1 cellular context compared by ENCODE assay signal in genomic region chr1:53385276-53385932, GRCh38.
TF ChIP-seq lines count a peak whose summit lies in the region.

No MANE protein-coding gene starts in this region.

TF ChIP-seq in K562, 482 proteins besides CTCF, POLR2A, EP300 and RAD21 (continued from another document):
- TF ChIP-seq ZNF407 (IDR thresholded peaks at IDR 0.05; ENCODE audit: low read depth) (no peak), PYGO2 (tag; IDR thresholded peaks at IDR 0.05) (no peak), TAF9B (IDR thresholded peaks at IDR 0.05; ENCODE audit: partially characterized antibody) (no peak), EWSR1 (IDR thresholded peaks at IDR 0.05; ENCODE audit: borderline replicate concordance, low read depth, partially characterized antibody) (no peak), RBM25 (IDR thresholded peaks at IDR 0.05; ENCODE audit: low read depth, low read length, severe bottlenecking) (peak; percentile 71), REST (CRISPR knock-in tag; IDR thresholded peaks at IDR 0.05; ENCODE audit: low read depth) (no peak), MBD1 (CRISPR knock-in tag; IDR thresholded peaks at IDR 0.05) (no peak), SP2 (IDR thresholded peaks at IDR 0.05; ENCODE audit: extremely low read depth, low read depth, low read length, poor library complexity, severe bottlenecking) (no peak), ZFP36 (IDR thresholded peaks at IDR 0.05; ENCODE audit: low read depth, low read length, partially characterized antibody) (peak; percentile 71), HSF4 (CRISPR knock-in tag; IDR thresholded peaks at IDR 0.05; ENCODE audit: borderline replicate concordance) (no peak), ETS2 (tag; IDR thresholded peaks at IDR 0.05; ENCODE audit: borderline replicate concordance, poor library complexity, severe bottlenecking) (no peak), PRMT5 (CRISPR knock-in tag; IDR thresholded peaks at IDR 0.05) (no peak), KDM1A (IDR thresholded peaks at IDR 0.05) (0 out of 4 replicates have a peak, but pooled peaks of 1 of the 2 experiments have one; percentile 20), MCM7 (IDR thresholded peaks at IDR 0.05) (no peak), ZNF717 (CRISPR knock-in tag; IDR thresholded peaks at IDR 0.05) (no peak), MTF1 (CRISPR knock-in tag; IDR thresholded peaks at IDR 0.05; ENCODE audit: borderline replicate concordance) (no peak), KDM4B (IDR thresholded peaks at IDR 0.05; ENCODE audit: borderline replicate concordance in 2 of 2, low read depth in 1 of 2) (no peak), HDAC2 (IDR thresholded peaks at IDR 0.05) (peak; percentile 40; the same call in 1 of the 2 replicates), ZFP30 (CRISPR knock-in tag; IDR thresholded peaks at IDR 0.05; ENCODE audit: borderline replicate concordance) (no peak), RCOR1 (IDR thresholded peaks at IDR 0.05; ENCODE audit: borderline replicate concordance in 1 of 2, low read depth in 2 of 2, low read length in 2 of 2) (no peak), SRF (CRISPR knock-in tag; IDR thresholded peaks at IDR 0.05) (no peak), HINFP (tag; conservative IDR thresholded peaks at IDR 0.05; ENCODE audit: low read depth) (no peak), BCOR (IDR thresholded peaks at IDR 0.05) (peak; percentile 87)
